8 cellular contexts compared by ENCODE assay signal in genomic region chr9:74496819-74497749, GRCh38. TPM values are rescaled to one million over a fixed set of nuclear protein-coding genes. Genes with fewer than 3 reads are reported as not detected.
DNase-seq lines count a peak whose midpoint lies in the region; ATAC-seq and TF ChIP-seq lines count a peak whose summit lies in the region.

TSS of gene RORB (plus strand) at chr9:74497335. CDS start at chr9:74497977, 642 bp downstream.

- H3K4me1 ChIP-seq in mucosa of rectum (ENCODE audit: control insufficient read depth in 2 of 2, insufficient read depth in 2 of 2, low read length in 2 of 2): peaks cover 2 to 4% of the 10 kb centered on the region in 2 donors

- peak; percentile 91 for ATAC-seq in activated CD8-positive, alpha-beta memory T cell treated with anti-CD3 and anti-CD28 coated beads, Interleukin-2, amount 10 ng/mL, durations not matched to agents 7 days and 5 days

- H3K9me3 Mint-ChIP-seq in activated CD8-positive, alpha-beta memory T cell treated with anti-CD3 and anti-CD28 coated beads, Interleukin-2, amount 10 ng/mL, durations not matched to agents 7 days and 5 days (ENCODE audit: low read depth): no peaks in the 10 kb centered on the region

- peak; percentile 4 for DNase-seq in activated T-cell treated with anti-CD3 and anti-CD28 coated beads for 1 hour (ENCODE audit: low read depth)
- no peak for DNase-seq in activated T-cell treated with anti-CD3 and anti-CD28 coated beads for 4 hours
- DNase-seq in HFF-Myc (ENCODE audit: extremely low read depth, low read depth): no peak
- peak; percentile 32 for DNase-seq in NAMALWA (ENCODE audit: low spot score)
- DNase-seq in activated CD8-positive, alpha-beta memory T cell treated with anti-CD3 and anti-CD28 coated beads, Interleukin-2, amount 10 ng/mL, durations not matched to agents 7 days and 5 days: peak; percentile 64
- DNase-seq in fibroblast of gingiva (ENCODE audit: low read depth): peak; percentile 87

- no peak for TF ChIP-seq CTCF in HFF-Myc (IDR thresholded peaks at IDR 0.05; ENCODE audit: low read depth, low read length, missing control alignments)

- no peaks in the 10 kb centered on the region for H3K36me3 Mint-ChIP-seq in activated CD8-positive, alpha-beta memory T cell treated with anti-CD3 and anti-CD28 coated beads, Interleukin-2, amount 10 ng/mL, durations not matched to agents 7 days and 5 days

- peaks cover 29% of the 10 kb centered on the region for H3K4me1 Mint-ChIP-seq in activated CD8-positive, alpha-beta memory T cell treated with anti-CD3 and anti-CD28 coated beads, Interleukin-2, amount 10 ng/mL, durations not matched to agents 7 days and 5 days

- H3K27ac ChIP-seq in mucosa of rectum (ENCODE audit: low read depth in 2 of 2, low read length in 2 of 2): no peak within 1 kb of the TSS
- peak within 1 kb of the TSS; percentile 70 for H3K27ac ChIP-seq in temporal lobe (ENCODE audit: low read depth, low read length)

- peaks cover 65% of the 10 kb centered on the region for H3K27me3 Mint-ChIP-seq in activated CD8-positive, alpha-beta memory T cell treated with anti-CD3 and anti-CD28 coated beads, Interleukin-2, amount 10 ng/mL, durations not matched to agents 7 days and 5 days

- CTCF ChIA-PET in activated CD8-positive, alpha-beta memory T cell treated with anti-CD3 and anti-CD28 coated beads, Interleukin-2, amount 10 ng/mL, durations not matched to agents 7 days and 5 days (lab: Charles Lee): no interaction called here

- H3K9ac ChIP-seq in mucosa of rectum (ENCODE audit: low read depth in 1 of 2, low read length in 2 of 2): no peak within 1 kb of the TSS

- H3K36me3 ChIP-seq in mucosa of rectum (ENCODE audit: control insufficient read depth in 2 of 2, insufficient read depth in 2 of 2, low read length in 2 of 2): no peaks in the 10 kb centered on the region

- peak within 1 kb of the TSS; percentile 87 for H3K4me3 Mint-ChIP-seq in activated CD8-positive, alpha-beta memory T cell treated with anti-CD3 and anti-CD28 coated beads, Interleukin-2, amount 10 ng/mL, durations not matched to agents 7 days and 5 days

- no peaks in the 10 kb centered on the region for H3K9me3 ChIP-seq in mucosa of rectum (ENCODE audit: control insufficient read depth in 2 of 2, low read length in 2 of 2)

- peak within 1 kb of the TSS; percentile 65 for H3K27ac Mint-ChIP-seq in activated CD8-positive, alpha-beta memory T cell treated with anti-CD3 and anti-CD28 coated beads, Interleukin-2, amount 10 ng/mL, durations not matched to agents 7 days and 5 days

- peaks cover 18 to 25% of the 10 kb centered on the region in 2 donors for H3K27me3 ChIP-seq in mucosa of rectum (ENCODE audit: control insufficient read depth in 2 of 2, insufficient read depth in 2 of 2, low read length in 2 of 2)

- peak within 1 kb of the TSS; percentile 29 for H3K4me3 ChIP-seq in HFF-Myc (replicated peaks; ENCODE audit: low read depth, low read length)
- peak within 1 kb of the TSS; percentile 54 to 83 for H3K4me3 ChIP-seq in mucosa of rectum (ENCODE audit: low read length in 2 of 2)

RNA-seq across cellular contexts. Expression of gene RORB, which starts in this region (rescaled TPM):
- under 1 TPM; 0.33 to 0.35 TPM for total RNA-seq in activated CD8-positive, alpha-beta memory T cell treated with anti-CD3 and anti-CD28 coated beads, Interleukin-2, amount 10 ng/mL, durations not matched to agents 7 days and 5 days
- total RNA-seq in temporal lobe: 49.9 TPM

Comparison
In these comparisons a context has a peak if more than half of its experiments do, and no peak if none do; other contexts are left out.
1. RNA of gene RORB (total RNA-seq): 49.9 TPM in temporal lobe (single experiment); 0.33 to 0.35 TPM in activated CD8-positive, alpha-beta memory T cell treated with anti-CD3 and anti-CD28 coated beads, Interleukin-2, amount 10 ng/mL, durations not matched to agents 7 days and 5 days; every median in the first group is over 10 times any median in the second.
2. DNase-seq: peak in activated T-cell treated with anti-CD3 and anti-CD28 coated beads for 1 hour (single experiment), NAMALWA (single experiment) and fibroblast of gingiva (single experiment); none in activated T-cell treated with anti-CD3 and anti-CD28 coated beads for 4 hours (single experiment) and HFF-Myc (single experiment).
3. Peak in DNase-seq and ATAC-seq in activated CD8-positive, alpha-beta memory T cell treated with anti-CD3 and anti-CD28 coated beads, Interleukin-2, amount 10 ng/mL, durations not matched to agents 7 days and 5 days; RNA of the gene not detected or under 1 TPM.